In the genomic region with DNA sequence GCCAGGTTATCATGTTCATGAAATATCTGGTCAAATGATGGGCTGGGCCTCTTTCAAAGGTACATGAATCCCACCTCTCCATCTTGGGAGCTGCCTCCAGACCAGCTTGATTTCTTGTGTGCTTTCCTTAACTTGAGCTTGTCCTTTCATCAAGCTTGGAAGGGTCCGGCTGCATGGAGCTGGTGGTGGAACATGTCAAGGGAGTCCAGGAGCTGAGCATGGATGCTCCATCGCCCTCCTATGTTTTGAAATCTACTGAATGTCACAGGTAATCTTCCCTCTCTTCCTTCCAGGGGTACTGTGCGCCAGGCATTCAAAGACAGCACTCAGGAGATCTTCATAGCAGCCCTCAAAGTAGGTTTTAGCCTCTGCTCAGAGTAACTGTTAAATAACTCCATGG, we compare ENCODE assay signal across 23 cellular contexts.
A peak's percentile ranks its signal among the peaks of the same experiment; 100 is the strongest.
DNase-seq lines count a peak whose midpoint lies in the region; ATAC-seq, FAIRE-seq and TF ChIP-seq lines count a peak whose summit lies in the region.
"Had no signal": no experiment of that assay in that cellular context is flagged by ENCODE, and none has a peak within 500 bp of the region (broad histone marks: within the 10 kb centered on the region; RNA-seq: fewer than 3 reads in every experiment).

No MANE protein-coding gene starts in this region.

- no peak for ATAC-seq in HG03159 (IDR thresholded peaks at IDR 0.05; ENCODE audit: unreplicated experiment)
- ATAC-seq: GM23338 had no signal

- peaks cover 18% of the 10 kb centered on the region for H3K4me1 Mint-ChIP-seq in type B pancreatic cell (ENCODE audit: unreplicated experiment)
- H3K4me1 Mint-ChIP-seq: CD8-positive, alpha-beta memory T cell had no signal

- TF ChIP-seq CTCF in fibroblast of lung (conservative IDR thresholded peaks at IDR 0.05 in 1 of 2, IDR thresholded peaks at IDR 0.05 in 1 of 2; ENCODE audit: low read depth in 1 of 2, low read length in 2 of 2) (no peak), parathyroid adenoma (IDR thresholded peaks at IDR 0.05) (no peak), type B pancreatic cell (conservative IDR thresholded peaks at IDR 0.05) (no peak)

- H3K4me1 ChIP-seq in adipocyte (ENCODE audit: control insufficient read depth, insufficient read depth, low read length), result peaks cover 39% of the 10 kb centered on the region
- peaks cover 10% of the 10 kb centered on the region for H3K4me1 ChIP-seq in fibroblast of lung (ENCODE audit: control insufficient read depth, extremely low read depth, insufficient read depth, low read length)
- peaks cover 21% of the 10 kb centered on the region for H3K4me1 ChIP-seq in parathyroid adenoma

- peak overlapping the region; percentile 56 for H3K4me2 ChIP-seq in fibroblast of lung (ENCODE audit: extremely low read depth, insufficient read depth, low read length)
- no peak overlapping the region for H3K4me2 ChIP-seq in parathyroid adenoma (ENCODE audit: low read length)
- H3K4me2 ChIP-seq: GM23338, PC-9 had no signal

- DNase-seq in adipocyte (ENCODE audit: low read depth) (no peak), fibroblast of lung (ENCODE audit: low read depth in 2 of 2) (no peak), type B pancreatic cell (ENCODE audit: extremely low spot score, unreplicated experiment) (no peak), dedifferentiated amniotic fluid mesenchymal stem cell (ENCODE audit: extremely low spot score) (no peak), HTR-8/SVneo (ENCODE audit: insufficient read length, low spot score) (no peak), 8988T (no peak)
- DNase-seq: ACHN; CD8-positive, alpha-beta memory T cell; DND-41; NCI-H1048; NCI-H1417; NCI-H2227 treated with DMSO at 0.1 percent for 48 hours; NCI-H526 treated with DMSO at 0.1 percent for 48 hours; PC-9; RPMI8226 had no signal

- peak overlapping the region; percentile 42 for H3K27ac Mint-ChIP-seq in type B pancreatic cell
- H3K27ac Mint-ChIP-seq: GM23338 had no signal

- H3K4me3 ChIP-seq in adipocyte (ENCODE audit: low read length) (peak overlapping the region; percentile 2), fibroblast of lung (replicated peaks in 1 of 4; ENCODE audit: control extremely low read depth in 1 of 4, insufficient read depth in 1 of 4, low read depth in 3 of 4, low read length in 4 of 4) (no peak overlapping the region), parathyroid adenoma (ENCODE audit: low read depth, low read length) (no peak overlapping the region)
- H3K4me3 ChIP-seq: GM23338, HAP-1, PC-9, SJSA1 had no signal

- FAIRE-seq in HTR-8/SVneo (lab: Jason Lieb, UNC), result no peak
- FAIRE-seq: GM12892 had no signal

- H3K27me3 Mint-ChIP-seq in type B pancreatic cell, result no peaks in the 10 kb centered on the region

- no peaks in the 10 kb centered on the region for H3K36me3 Mint-ChIP-seq in type B pancreatic cell
- H3K36me3 Mint-ChIP-seq: CD14-positive monocyte had no signal

- no peaks in the 10 kb centered on the region for H4K20me1 ChIP-seq in fibroblast of lung (ENCODE audit: control insufficient read depth, extremely low read depth, insufficient read depth, low read length)

- no peaks in the 10 kb centered on the region for H3K27me3 ChIP-seq in adipocyte (replicated peaks; ENCODE audit: control insufficient read depth, insufficient read depth, low read length)
- no peaks in the 10 kb centered on the region for H3K27me3 ChIP-seq in fibroblast of lung (ENCODE audit: control insufficient read depth, insufficient read depth, low read length)
- H3K27me3 ChIP-seq in parathyroid adenoma (ENCODE audit: control insufficient read depth, insufficient read depth, low read length), result no peaks in the 10 kb centered on the region
- H3K27me3 ChIP-seq: BE2C, SJSA1 had no signal

- H3K79me2 ChIP-seq in fibroblast of lung (ENCODE audit: control insufficient read depth, insufficient read depth, low read length) (no peaks in the 10 kb centered on the region), parathyroid adenoma (no peaks in the 10 kb centered on the region)

- H3K27ac ChIP-seq in fibroblast of lung (ENCODE audit: insufficient read depth, low read length), result no peak overlapping the region
- H3K27ac ChIP-seq in parathyroid adenoma, result no peak overlapping the region
- H3K27ac ChIP-seq: PC-9, SJSA1 had no signal

- H3K9me3 ChIP-seq in adipocyte (ENCODE audit: control insufficient read depth, low read length), result peaks cover 7% of the 10 kb centered on the region
- no peaks in the 10 kb centered on the region for H3K9me3 ChIP-seq in fibroblast of lung (ENCODE audit: control insufficient read depth, insufficient read depth, low read depth, low read length)
- H3K9me3 ChIP-seq in parathyroid adenoma (ENCODE audit: control insufficient read depth, low read length), result no peaks in the 10 kb centered on the region
- H3K9me3 ChIP-seq: BE2C, HAP-1, SJSA1 had no signal

- H3K9ac ChIP-seq in adipocyte (ENCODE audit: low read length) (no peak overlapping the region), fibroblast of lung (ENCODE audit: insufficient read depth, low read length) (no peak overlapping the region), parathyroid adenoma (no peak overlapping the region)

- H3K4me3 Mint-ChIP-seq in type B pancreatic cell, result no peak overlapping the region
- H3K4me3 Mint-ChIP-seq: CD14-positive monocyte; CD8-positive, alpha-beta memory T cell; GM23338 had no signal

- peaks cover 3% of the 10 kb centered on the region for H3K9me3 Mint-ChIP-seq in type B pancreatic cell

- H3K36me3 ChIP-seq in adipocyte (ENCODE audit: control insufficient read depth, insufficient read depth, low read length, severe bottlenecking), result no peaks in the 10 kb centered on the region
- no peaks in the 10 kb centered on the region for H3K36me3 ChIP-seq in fibroblast of lung (ENCODE audit: control insufficient read depth, insufficient read depth, low read length)
- no peaks in the 10 kb centered on the region for H3K36me3 ChIP-seq in parathyroid adenoma (ENCODE audit: control insufficient read depth, insufficient read depth, low read length)
- H3K36me3 ChIP-seq: BE2C, HAP-1, SJSA1 had no signal

- H2AFZ ChIP-seq in fibroblast of lung (ENCODE audit: low read length) (no peak overlapping the region), parathyroid adenoma (peak overlapping the region; percentile 23)
- H2AFZ ChIP-seq: GM23338, PC-9 had no signal
